In genomic region chr10:73730153-73730906, GRCh38 we compare ENCODE assay signal across 1 cellular context.
TF ChIP-seq lines count a peak whose summit lies in the region.

No MANE protein-coding gene starts in this region.

TF ChIP-seq in HepG2, 621 proteins besides CTCF, POLR2A, EP300 and RAD21 (continued from another document and continues in another):
- TF ChIP-seq ZBED4 (CRISPR knock-in tag; IDR thresholded peaks at IDR 0.05; ENCODE audit: borderline replicate concordance) = no peak
- TF ChIP-seq JUNB (CRISPR knock-in tag; IDR thresholded peaks at IDR 0.05; ENCODE audit: borderline replicate concordance) = no peak
- TF ChIP-seq ZNF264 (CRISPR knock-in tag; IDR thresholded peaks at IDR 0.05) = no peak; the same call in 1 of the 2 replicates
- TF ChIP-seq ZSCAN29 (CRISPR knock-in tag; conservative IDR thresholded peaks at IDR 0.05) = peak; percentile 100
- TF ChIP-seq NRL (CRISPR knock-in tag; IDR thresholded peaks at IDR 0.05; ENCODE audit: borderline replicate concordance) = peak; percentile 82; the same call in 1 of the 2 replicates
- no peak; the same call in 1 of the 2 replicates for TF ChIP-seq ATF1 (CRISPR knock-in tag; IDR thresholded peaks at IDR 0.05)
- TF ChIP-seq CBX2 (IDR thresholded peaks at IDR 0.05; ENCODE audit: low read depth, low read length) = no peak
- no peak; the same call in 1 of the 2 replicates for TF ChIP-seq CBX2 (CRISPR knock-in tag; IDR thresholded peaks at IDR 0.05; ENCODE audit: low read depth)
- TF ChIP-seq ARNT2 (CRISPR knock-in tag; IDR thresholded peaks at IDR 0.05; ENCODE audit: low read depth) = peak; percentile 65
- TF ChIP-seq TEAD3 (CRISPR knock-in tag; optimal IDR thresholded peaks at IDR 0.05; ENCODE audit: borderline replicate concordance) = peak; percentile 73
- TF ChIP-seq TMF1 (CRISPR knock-in tag; IDR thresholded peaks at IDR 0.05; ENCODE audit: low read depth) = no peak; the same call in 1 of the 2 replicates
- no peak for TF ChIP-seq TRIM24 (CRISPR knock-in tag; IDR thresholded peaks at IDR 0.05)
- peak; percentile 74 for TF ChIP-seq AGO1 (IDR thresholded peaks at IDR 0.05; ENCODE audit: low read depth, low read length, poor library complexity, severe bottlenecking)
- no peak for TF ChIP-seq MTF1 (CRISPR knock-in tag; IDR thresholded peaks at IDR 0.05)
- TF ChIP-seq ZNF562 (CRISPR knock-in tag; IDR thresholded peaks at IDR 0.05; ENCODE audit: borderline replicate concordance) = no peak
- no peak for TF ChIP-seq ZNF709 (CRISPR knock-in tag; IDR thresholded peaks at IDR 0.05)
- TF ChIP-seq, protein P1, sequence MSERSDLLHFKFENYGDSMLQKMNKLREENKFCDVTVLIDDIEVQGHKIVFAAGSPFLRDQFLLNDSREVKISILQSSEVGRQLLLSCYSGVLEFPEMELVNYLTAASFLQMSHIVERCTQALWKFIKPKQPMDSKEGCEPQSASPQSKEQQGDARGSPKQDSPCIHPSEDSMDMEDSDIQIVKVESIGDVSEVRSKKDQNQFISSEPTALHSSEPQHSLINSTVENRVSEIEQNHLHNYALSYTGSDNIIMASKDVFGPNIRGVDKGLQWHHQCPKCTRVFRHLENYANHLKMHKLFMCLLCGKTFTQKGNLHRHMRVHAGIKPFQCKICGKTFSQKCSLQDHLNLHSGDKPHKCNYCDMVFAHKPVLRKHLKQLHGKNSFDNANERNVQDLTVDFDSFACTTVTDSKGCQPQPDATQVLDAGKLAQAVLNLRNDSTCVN (CRISPR knock-in tag; IDR thresholded peaks at IDR 0.05; ENCODE audit: borderline replicate concordance) = no peak; the same call in 1 of the 2 replicates
- TF ChIP-seq TGIF2 (CRISPR knock-in tag; IDR thresholded peaks at IDR 0.05) = peak; percentile 90; the same call in 1 of the 2 replicates
- TF ChIP-seq GATA4 (IDR thresholded peaks at IDR 0.05; ENCODE audit: borderline replicate concordance, low read depth) = peak; percentile 55; the same call in 1 of the 2 replicates
- TF ChIP-seq ELF3 (CRISPR knock-in tag; IDR thresholded peaks at IDR 0.05) = peak; percentile 71; the same call in 1 of the 2 replicates
- no peak for TF ChIP-seq ATF7 (IDR thresholded peaks at IDR 0.05)
- TF ChIP-seq ATF7 (CRISPR knock-in tag; IDR thresholded peaks at IDR 0.05) = 0 out of 2 replicates have a peak, but pooled peaks have one; percentile 40
- TF ChIP-seq ETS1 (CRISPR knock-in tag; IDR thresholded peaks at IDR 0.05) = no peak
- no peak for TF ChIP-seq SOX13 (IDR thresholded peaks at IDR 0.05)
- TF ChIP-seq SOX13 (CRISPR knock-in tag; conservative IDR thresholded peaks at IDR 0.05 in 1 of 2, IDR thresholded peaks at IDR 0.05 in 1 of 2) = peak in 1 of 2 experiments; percentile 57; a peak in 1 of 4 replicates
- TF ChIP-seq ZNF546 (CRISPR knock-in tag; conservative IDR thresholded peaks at IDR 0.05) = peak; percentile 45; the same call in 1 of the 2 replicates
- no peak for TF ChIP-seq ZNF724P (CRISPR knock-in tag; IDR thresholded peaks at IDR 0.05; ENCODE audit: borderline replicate concordance)
- no peak for TF ChIP-seq HNF1A (IDR thresholded peaks at IDR 0.05; ENCODE audit: low read depth)
- TF ChIP-seq HNF1A (CRISPR knock-in tag; IDR thresholded peaks at IDR 0.05; ENCODE audit: borderline replicate concordance) = peak; percentile 72; the same call in 1 of the 2 replicates
- TF ChIP-seq ZNF775 (CRISPR knock-in tag; IDR thresholded peaks at IDR 0.05; ENCODE audit: borderline replicate concordance) = peak; percentile 86; the same call in 1 of the 2 replicates
- TF ChIP-seq ZNF839 (CRISPR knock-in tag; IDR thresholded peaks at IDR 0.05; ENCODE audit: borderline replicate concordance) = no peak
- no peak for TF ChIP-seq SYNCRIP (IDR thresholded peaks at IDR 0.05; ENCODE audit: insufficient read depth, low read depth, low read length)
- TF ChIP-seq ZNF773 (CRISPR knock-in tag; IDR thresholded peaks at IDR 0.05; ENCODE audit: borderline replicate concordance) = no peak
- peak; percentile 35; the same call in 1 of the 2 replicates for TF ChIP-seq ISL2 (CRISPR knock-in tag; IDR thresholded peaks at IDR 0.05)
- no peak for TF ChIP-seq HMG20B (CRISPR knock-in tag; conservative IDR thresholded peaks at IDR 0.05)
- TF ChIP-seq SAP130 (CRISPR knock-in tag; IDR thresholded peaks at IDR 0.05; ENCODE audit: low read depth) = peak; percentile 91
- TF ChIP-seq ZNF10 (CRISPR knock-in tag; IDR thresholded peaks at IDR 0.05; ENCODE audit: borderline replicate concordance, low read depth) = no peak
- TF ChIP-seq, protein P2, sequence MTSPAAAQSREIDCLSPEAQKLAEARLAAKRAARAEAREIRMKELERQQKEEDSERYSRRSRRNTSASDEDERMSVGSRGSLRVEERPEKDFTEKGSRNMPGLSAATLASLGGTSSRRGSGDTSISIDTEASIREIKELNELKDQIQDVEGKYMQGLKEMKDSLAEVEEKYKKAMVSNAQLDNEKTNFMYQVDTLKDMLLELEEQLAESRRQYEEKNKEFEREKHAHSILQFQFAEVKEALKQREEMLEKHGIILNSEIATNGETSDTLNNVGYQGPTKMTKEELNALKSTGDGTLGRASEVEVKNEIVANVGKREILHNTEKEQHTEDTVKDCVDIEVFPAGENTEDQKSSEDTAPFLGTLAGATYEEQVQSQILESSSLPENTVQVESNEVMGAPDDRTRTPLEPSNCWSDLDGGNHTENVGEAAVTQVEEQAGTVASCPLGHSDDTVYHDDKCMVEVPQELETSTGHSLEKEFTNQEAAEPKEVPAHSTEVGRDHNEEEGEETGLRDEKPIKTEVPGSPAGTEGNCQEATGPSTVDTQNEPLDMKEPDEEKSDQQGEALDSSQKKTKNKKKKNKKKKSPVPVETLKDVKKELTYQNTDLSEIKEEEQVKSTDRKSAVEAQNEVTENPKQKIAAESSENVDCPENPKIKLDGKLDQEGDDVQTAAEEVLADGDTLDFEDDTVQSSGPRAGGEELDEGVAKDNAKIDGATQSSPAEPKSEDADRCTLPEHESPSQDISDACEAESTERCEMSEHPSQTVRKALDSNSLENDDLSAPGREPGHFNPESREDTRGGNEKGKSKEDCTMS (CRISPR knock-in tag; conservative IDR thresholded peaks at IDR 0.05) = no peak
- TF ChIP-seq, protein P3, sequence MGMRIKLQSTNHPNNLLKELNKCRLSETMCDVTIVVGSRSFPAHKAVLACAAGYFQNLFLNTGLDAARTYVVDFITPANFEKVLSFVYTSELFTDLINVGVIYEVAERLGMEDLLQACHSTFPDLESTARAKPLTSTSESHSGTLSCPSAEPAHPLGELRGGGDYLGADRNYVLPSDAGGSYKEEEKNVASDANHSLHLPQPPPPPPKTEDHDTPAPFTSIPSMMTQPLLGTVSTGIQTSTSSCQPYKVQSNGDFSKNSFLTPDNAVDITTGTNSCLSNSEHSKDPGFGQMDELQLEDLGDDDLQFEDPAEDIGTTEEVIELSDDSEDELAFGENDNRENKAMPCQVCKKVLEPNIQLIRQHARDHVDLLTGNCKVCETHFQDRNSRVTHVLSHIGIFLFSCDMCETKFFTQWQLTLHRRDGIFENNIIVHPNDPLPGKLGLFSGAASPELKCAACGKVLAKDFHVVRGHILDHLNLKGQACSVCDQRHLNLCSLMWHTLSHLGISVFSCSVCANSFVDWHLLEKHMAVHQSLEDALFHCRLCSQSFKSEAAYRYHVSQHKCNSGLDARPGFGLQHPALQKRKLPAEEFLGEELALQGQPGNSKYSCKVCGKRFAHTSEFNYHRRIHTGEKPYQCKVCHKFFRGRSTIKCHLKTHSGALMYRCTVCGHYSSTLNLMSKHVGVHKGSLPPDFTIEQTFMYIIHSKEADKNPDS (CRISPR knock-in tag; IDR thresholded peaks at IDR 0.05) = 0 out of 2 replicates have a peak, but pooled peaks have one; percentile 23
- peak; percentile 48; the same call in 1 of the 2 replicates for TF ChIP-seq ZNF143 (CRISPR knock-in tag; IDR thresholded peaks at IDR 0.05)
- TF ChIP-seq JUN (CRISPR knock-in tag; IDR thresholded peaks at IDR 0.05) = peak; percentile 71; the same call in 1 of the 2 replicates
- no peak for TF ChIP-seq DNMT1 (CRISPR knock-in tag; IDR thresholded peaks at IDR 0.05)
- TF ChIP-seq ZNF749 (CRISPR knock-in tag; IDR thresholded peaks at IDR 0.05; ENCODE audit: borderline replicate concordance) = no peak
- TF ChIP-seq ZNF263 (CRISPR knock-in tag; IDR thresholded peaks at IDR 0.05) = no peak; the same call in 1 of the 2 replicates
- TF ChIP-seq, protein P4, sequence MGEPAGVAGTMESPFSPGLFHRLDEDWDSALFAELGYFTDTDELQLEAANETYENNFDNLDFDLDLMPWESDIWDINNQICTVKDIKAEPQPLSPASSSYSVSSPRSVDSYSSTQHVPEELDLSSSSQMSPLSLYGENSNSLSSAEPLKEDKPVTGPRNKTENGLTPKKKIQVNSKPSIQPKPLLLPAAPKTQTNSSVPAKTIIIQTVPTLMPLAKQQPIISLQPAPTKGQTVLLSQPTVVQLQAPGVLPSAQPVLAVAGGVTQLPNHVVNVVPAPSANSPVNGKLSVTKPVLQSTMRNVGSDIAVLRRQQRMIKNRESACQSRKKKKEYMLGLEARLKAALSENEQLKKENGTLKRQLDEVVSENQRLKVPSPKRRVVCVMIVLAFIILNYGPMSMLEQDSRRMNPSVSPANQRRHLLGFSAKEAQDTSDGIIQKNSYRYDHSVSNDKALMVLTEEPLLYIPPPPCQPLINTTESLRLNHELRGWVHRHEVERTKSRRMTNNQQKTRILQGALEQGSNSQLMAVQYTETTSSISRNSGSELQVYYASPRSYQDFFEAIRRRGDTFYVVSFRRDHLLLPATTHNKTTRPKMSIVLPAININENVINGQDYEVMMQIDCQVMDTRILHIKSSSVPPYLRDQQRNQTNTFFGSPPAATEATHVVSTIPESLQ (CRISPR knock-in tag; conservative IDR thresholded peaks at IDR 0.05) = no peak
- TF ChIP-seq MEIS1 (CRISPR knock-in tag; IDR thresholded peaks at IDR 0.05; ENCODE audit: borderline replicate concordance) = peak; percentile 93
- TF ChIP-seq SNAPC5 (CRISPR knock-in tag; IDR thresholded peaks at IDR 0.05; ENCODE audit: borderline replicate concordance) = peak; percentile 65; the same call in 1 of the 2 replicates
- peak; percentile 79; the same call in 1 of the 2 replicates for TF ChIP-seq MIXL1 (CRISPR knock-in tag; IDR thresholded peaks at IDR 0.05)
- no peak for TF ChIP-seq ZNF496 (CRISPR knock-in tag; IDR thresholded peaks at IDR 0.05; ENCODE audit: insufficient replicate concordance)
- TF ChIP-seq TBX3 (IDR thresholded peaks at IDR 0.05; ENCODE audit: borderline replicate concordance) = peak; percentile 43; the same call in 1 of the 2 replicates
